ENCODE assay signal across 3 cellular contexts in genomic region chr10:88820990-88821389, GRCh38.
TF ChIP-seq lines count a peak whose summit lies in the region.

No MANE protein-coding gene starts in this region.

TF ChIP-seq in IMR-90, 13 proteins besides CTCF, POLR2A, EP300 and RAD21:
- no peak for TF ChIP-seq RFX5 (IDR thresholded peaks at IDR 0.05; ENCODE audit: low read depth, low read length)
- no peak for TF ChIP-seq FOS (IDR thresholded peaks at IDR 0.05; ENCODE audit: low read depth, low read length)
- TF ChIP-seq BHLHE40 (IDR thresholded peaks at IDR 0.05; ENCODE audit: low read depth, low read length): no peak
- no peak for TF ChIP-seq NFE2L2 (IDR thresholded peaks at IDR 0.05; ENCODE audit: low read depth, low read length)
- TF ChIP-seq SMC3 (IDR thresholded peaks at IDR 0.05; ENCODE audit: low read depth, low read length): no peak
- no peak for TF ChIP-seq USF2 (IDR thresholded peaks at IDR 0.05; ENCODE audit: low read depth, low read length)
- TF ChIP-seq CEBPB (IDR thresholded peaks at IDR 0.05; ENCODE audit: low read depth, low read length): peak; percentile 87
- no peak for TF ChIP-seq MXI1 (IDR thresholded peaks at IDR 0.05; ENCODE audit: borderline replicate concordance, low read depth, low read length)

TF ChIP-seq in K562, 482 proteins besides CTCF, POLR2A, EP300 and RAD21:
- TF ChIP-seq CEBPG (CRISPR knock-in tag; IDR thresholded peaks at IDR 0.05) (no peak), CEBPG (tag; conservative IDR thresholded peaks at IDR 0.05 in 1 of 2, IDR thresholded peaks at IDR 0.05 in 1 of 2) (peak; percentile 57 to 63; a peak in 3 of 4 replicates), SLC30A9 (CRISPR knock-in tag; IDR thresholded peaks at IDR 0.05) (no peak)

TF ChIP-seq in GM12891, 5 proteins besides CTCF, POLR2A, EP300 and RAD21:
- TF ChIP-seq POU2F2 (IDR thresholded peaks at IDR 0.05; ENCODE audit: low read depth, low read length) (no peak), TAF1 (IDR thresholded peaks at IDR 0.05; ENCODE audit: low read depth, low read length) (no peak), PAX5 (IDR thresholded peaks at IDR 0.05; ENCODE audit: insufficient read depth, low read length, severe bottlenecking) (no peak), POLR2AphosphoS5 (IDR thresholded peaks at IDR 0.05; ENCODE audit: low read depth, low read length) (no peak), SPI1 (IDR thresholded peaks at IDR 0.05; ENCODE audit: low read depth, low read length) (no peak)
